In the genomic region with DNA sequence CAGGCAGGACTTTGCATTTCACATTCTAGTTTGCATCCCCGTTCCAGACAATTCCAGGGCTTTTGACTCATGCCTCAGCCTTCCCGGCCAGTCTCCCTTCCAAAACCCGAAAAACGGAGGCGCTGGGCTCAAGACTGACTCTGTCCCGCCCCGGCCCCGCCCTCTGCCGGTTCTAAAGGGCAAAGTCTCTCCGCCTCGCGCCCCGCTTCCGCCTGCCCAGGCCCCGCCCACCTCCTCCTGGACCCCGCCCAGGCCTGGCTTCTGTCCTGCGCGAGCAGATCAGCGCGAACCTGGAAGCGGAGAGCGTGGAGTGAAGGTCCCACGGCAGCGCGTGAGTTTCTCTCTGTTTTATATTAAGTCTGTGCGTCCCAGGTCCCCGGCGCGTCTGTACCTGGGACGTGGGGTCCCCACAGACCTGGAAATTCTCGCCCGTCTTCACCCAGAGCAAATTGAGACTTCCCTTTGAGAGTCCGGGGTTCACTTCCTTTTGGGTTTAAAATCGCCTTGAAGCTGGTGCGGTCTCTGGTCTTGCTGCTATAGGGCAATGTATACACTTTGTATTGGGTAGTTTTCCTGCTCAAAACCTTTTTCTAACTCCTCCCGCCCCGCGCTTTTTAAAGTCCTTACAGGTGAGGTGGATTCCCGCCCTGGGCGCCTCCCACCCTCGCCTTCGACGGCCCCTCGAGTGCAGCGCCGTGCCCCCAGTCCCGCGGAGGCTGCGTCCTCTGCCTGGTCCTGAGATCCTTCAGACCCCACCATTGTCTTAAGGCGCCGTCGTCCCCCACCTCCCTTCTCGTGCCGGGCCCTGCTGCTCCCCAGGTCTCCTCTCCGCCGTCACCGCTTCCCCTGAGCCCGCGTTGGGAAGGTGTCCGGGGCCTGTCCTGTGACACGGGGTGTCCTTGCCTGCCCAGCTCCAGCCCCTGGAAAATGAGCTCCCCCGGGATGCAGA, we compare ENCODE assay signal across 8 cellular contexts. TPM values are rescaled to one million over a fixed set of nuclear protein-coding genes. Genes with fewer than 3 reads are reported as not detected.
A peak's percentile ranks its signal among the peaks of the same experiment; 100 is the strongest.
DNase-seq lines count a peak whose midpoint lies in the region; ATAC-seq and TF ChIP-seq lines count a peak whose summit lies in the region.

No MANE protein-coding gene starts in this region.

- H3K36me3 ChIP-seq in GM23338 (ENCODE audit: insufficient read depth) (peaks cover 5% of the 10 kb centered on the region; the same call in 1 of the 2 replicates), subcutaneous abdominal adipose tissue (ENCODE audit: control insufficient read depth in 5 of 5, insufficient read depth in 5 of 5, low read length in 5 of 5) (peaks cover 1 to 9% (median 6%) of the 10 kb centered on the region in 5 donors)

- H3K9ac ChIP-seq in subcutaneous abdominal adipose tissue (ENCODE audit: low read length in 5 of 5), result peak overlapping the region; percentile 64 to 87 (median 86)

- H3K79me2 ChIP-seq in GM23338 (replicated peaks; ENCODE audit: insufficient read depth), result peaks cover 9% of the 10 kb centered on the region; the same call in 1 of the 2 replicates

- peak overlapping the region; percentile 99 for H3K4me2 ChIP-seq in GM23338

- H3K4me3 Mint-ChIP-seq in GM23338, result peak overlapping the region; percentile 78

- peak; percentile 26 to 39; a peak in 3 of 4 replicates for TF ChIP-seq CTCF in GM23338 (conservative IDR thresholded peaks at IDR 0.05; ENCODE audit: low read depth in 2 of 2)

- DNase-seq in ELF-1 (ENCODE audit: low read depth, low spot score) (peak; percentile 92), GM23338 (ENCODE audit: low spot score) (peak; percentile 97), LHCN-M2 (ENCODE audit: low read depth) (peak; percentile 86), germinal center (ENCODE audit: low spot score) (peak; percentile 93), non-pigmented ciliary epithelial cell (ENCODE audit: low read depth) (peak; percentile 38)
- peak; percentile 58 to 94 (median 86) for DNase-seq in activated naive CD4-positive, alpha-beta T cell (lab: John Stamatoyannopoulos, UW)

- H2AFZ ChIP-seq in GM23338, result peak overlapping the region; percentile 98

- peaks cover 13% of the 10 kb centered on the region for H3K4me1 Mint-ChIP-seq in GM23338

- peaks cover 4% of the 10 kb centered on the region; the same call in 1 of the 2 replicates for H4K20me1 ChIP-seq in GM23338 (replicated peaks; ENCODE audit: insufficient read depth)

- H3K4me3 ChIP-seq in GM23338, result peak overlapping the region; percentile 85
- H3K4me3 ChIP-seq in subcutaneous abdominal adipose tissue (ENCODE audit: low read depth in 1 of 5, low read length in 5 of 5), result peak overlapping the region; percentile 61 to 89 (median 85)

- peaks cover 10% of the 10 kb centered on the region; the same call in 1 of the 2 replicates for H3K27me3 ChIP-seq in GM23338 (ENCODE audit: insufficient read depth)
- no peaks in the 10 kb centered on the region for H3K27me3 ChIP-seq in subcutaneous abdominal adipose tissue (ENCODE audit: control insufficient read depth in 5 of 5, insufficient read depth in 4 of 5, low read length in 5 of 5)

- H3K27ac ChIP-seq in GM23338 (ENCODE audit: low read depth) (peak overlapping the region; percentile 63; the same call in 1 of the 2 replicates), subcutaneous abdominal adipose tissue (ENCODE audit: low read depth, low read length) (peak overlapping the region; percentile 69)

- peaks cover 16% of the 10 kb centered on the region for H3K9me3 Mint-ChIP-seq in GM23338

- TF ChIP-seq POLR2A in Raji (IDR thresholded peaks at IDR 0.05; ENCODE audit: insufficient read depth, low read depth, low read length), result peak; percentile 79

- peaks cover 0 to 6% (median 0%) of the 10 kb centered on the region in 5 donors for H3K9me3 ChIP-seq in subcutaneous abdominal adipose tissue (ENCODE audit: control insufficient read depth in 5 of 5, low read length in 5 of 5)

- H3K4me1 ChIP-seq in GM23338 (ENCODE audit: insufficient read depth) (peaks cover 16% of the 10 kb centered on the region), subcutaneous abdominal adipose tissue (ENCODE audit: control insufficient read depth in 5 of 5, insufficient read depth in 5 of 5, low read length in 5 of 5) (peaks cover 0 to 19% (median 17%) of the 10 kb centered on the region in 5 donors)

- H3K36me3 Mint-ChIP-seq in GM23338 (ENCODE audit: low read depth), result peaks cover 29% of the 10 kb centered on the region

- ATAC-seq in GM23338, result peak; percentile 97

- H3K9me2 ChIP-seq in GM23338 (ENCODE audit: insufficient read depth), result no peaks in the 10 kb centered on the region

- 0 out of 2 replicates have a peak, but pooled peaks cover 3% of the 10 kb centered on the region for H3F3A ChIP-seq in GM23338 (replicated peaks; ENCODE audit: low read depth)

- no peak overlapping the region for H3K27ac Mint-ChIP-seq in GM23338

- peaks cover 13% of the 10 kb centered on the region for H3K27me3 Mint-ChIP-seq in GM23338 (ENCODE audit: insufficient read depth, low read depth, poor library complexity)

TF ChIP-seq in GM23338, 12 proteins besides CTCF, POLR2A, EP300 and RAD21:
- TF ChIP-seq POLR2AphosphoS5 (IDR thresholded peaks at IDR 0.05; ENCODE audit: low read depth) (peak; percentile 90), NANOG (IDR thresholded peaks at IDR 0.05; ENCODE audit: borderline replicate concordance) (no peak), ZNF114 (CRISPR knock-in tag; IDR thresholded peaks at IDR 0.05) (no peak), EZH2phosphoT487 (IDR thresholded peaks at IDR 0.05; ENCODE audit: unreplicated experiment) (no peak)

RNA-seq across cellular contexts. Expression of gene ZNF701, which starts 31.2 kb away (rescaled TPM):
- 24.7 TPM in 2 replicates for total RNA-seq in GM23338 (2014; rRNA removed; shearing (Covaris generic))
- polyA plus RNA-seq in GM23338 (2016; fragmentation: Nextera tagmentation; extraction: Ambion mirVana), result 6.7 and 8.5 TPM in 2 replicates
- total RNA-seq in LHCN-M2 (2014; rRNA removed), result 6.5 and 8.0 TPM in 2 replicates
- 2.2 TPM for polyA plus RNA-seq in LHCN-M2 (2012)

RNA-seq across cellular contexts. Expression of gene ZNF83, which starts 36.9 kb away (rescaled TPM):
- total RNA-seq in GM23338 (2014; rRNA removed; shearing (Covaris generic)), result 20.6 and 25.0 TPM in 2 replicates
- polyA plus RNA-seq in GM23338 (2016; fragmentation: Nextera tagmentation; extraction: Ambion mirVana), result 11.9 and 16.2 TPM in 2 replicates
- total RNA-seq in LHCN-M2 (2014; rRNA removed), result 46.2 and 59.2 TPM in 2 replicates
- 11.2 TPM for polyA plus RNA-seq in LHCN-M2 (2012)

Comparison
In these comparisons a context has a peak if more than half of its experiments do, and no peak if none do; other contexts are left out.
1. Peak in every context shown above with its lines: DNase-seq, ATAC-seq, H3K4me3 ChIP-seq and H3K27ac ChIP-seq.
2. DNase-seq: peak in every context shown above with its lines; median percentile 97 in GM23338; 93 in germinal center; 92 in ELF-1; 86 in activated naive CD4-positive, alpha-beta T cell; 86 in LHCN-M2; 38 in non-pigmented ciliary epithelial cell.